Comparison of ENCODE assay signal across 8 cellular contexts in genomic region chr12:107131832-107132616, GRCh38. TPM values are rescaled to one million over a fixed set of nuclear protein-coding genes. Genes with fewer than 3 reads are reported as not detected.
DNase-seq lines count a peak whose midpoint lies in the region; ATAC-seq, FAIRE-seq and TF ChIP-seq lines count a peak whose summit lies in the region.

No MANE protein-coding gene starts in this region.

- H3K36me3 Mint-ChIP-seq in activated CD4-positive, alpha-beta T cell treated with anti-CD3 and anti-CD28 coated beads for 36 hours (ENCODE audit: low read depth): no peaks in the 10 kb centered on the region

- ATAC-seq in activated CD4-positive, alpha-beta T cell treated with anti-CD3 and anti-CD28 coated beads for 36 hours: peak; percentile 36
- ATAC-seq in left lobe of liver (peak; percentile 92), HG03520 (IDR thresholded peaks at IDR 0.05; ENCODE audit: unreplicated experiment) (no peak)

- FAIRE-seq in urothelium cell line (lab: Jason Lieb, UNC): no peak

- H3K4me1 Mint-ChIP-seq in activated CD4-positive, alpha-beta T cell treated with anti-CD3 and anti-CD28 coated beads for 36 hours: no peaks in the 10 kb centered on the region

- peak; percentile 69 for TF ChIP-seq CTCF in coronary artery (IDR thresholded peaks at IDR 0.05)

- peak; percentile 10 for DNase-seq in activated CD4-positive, alpha-beta T cell treated with anti-CD3 and anti-CD28 coated beads for 36 hours
- DNase-seq in activated CD4-positive, alpha-beta T cell treated with anti-CD3 and anti-CD28 coated beads for 48 hours: no peak
- peak; percentile 63 for DNase-seq in M059J (ENCODE audit: low read depth)
- DNase-seq in RKO (ENCODE audit: low spot score): peak; percentile 70
- DNase-seq in coronary artery (ENCODE audit: low spot score): no peak
- no peak for DNase-seq in left lobe of liver (ENCODE audit: low spot score)
- DNase-seq in urothelium cell line (ENCODE audit: low spot score): peak; percentile 49

- intact Hi-C loops in activated CD4-positive, alpha-beta T cell treated with anti-CD3 and anti-CD28 coated beads for 36 hours (cut with DNase I, micrococcal nuclease): loop anchor here (1.0 to 10.0 kb wide), 5 partner anchors 185 to 753 kb away; a partner anchor contains a TSS

- no peak overlapping the region for H3K4me3 Mint-ChIP-seq in activated CD4-positive, alpha-beta T cell treated with anti-CD3 and anti-CD28 coated beads for 36 hours

- no peak overlapping the region for H3K4me3 ChIP-seq in coronary artery

- CTCF ChIA-PET in activated CD4-positive, alpha-beta T cell treated with anti-CD3 and anti-CD28 coated beads for 36 hours (lab: Charles Lee): interaction anchor here (0.7 to 8.1 kb wide), 63 partner anchors 10 to 797 kb away, joined by 3 to 171 read pairs (median 4); a partner anchor contains a TSS

- no peak overlapping the region for H3K27ac Mint-ChIP-seq in activated CD4-positive, alpha-beta T cell treated with anti-CD3 and anti-CD28 coated beads for 36 hours

- H3K9me3 Mint-ChIP-seq in activated CD4-positive, alpha-beta T cell treated with anti-CD3 and anti-CD28 coated beads for 36 hours (ENCODE audit: low read depth): no peaks in the 10 kb centered on the region

- no peaks in the 10 kb centered on the region for H3K27me3 Mint-ChIP-seq in activated CD4-positive, alpha-beta T cell treated with anti-CD3 and anti-CD28 coated beads for 36 hours

- no peak overlapping the region for H3K27ac ChIP-seq in coronary artery

- POLR2A ChIA-PET in activated CD4-positive, alpha-beta T cell treated with anti-CD3 and anti-CD28 coated beads for 36 hours (lab: Charles Lee): no interaction called here

RNA-seq across cellular contexts. Expression of gene CRY1, which starts 38.7 kb away (rescaled TPM):
- 10 to 100 TPM; 14.8 to 17.7 TPM for total RNA-seq in activated CD4-positive, alpha-beta T cell treated with anti-CD3 and anti-CD28 coated beads for 36 hours
- total RNA-seq in M059J (2014; rRNA removed; shearing (Covaris generic)): 16.1 and 16.2 TPM in 2 replicates
- total RNA-seq in left lobe of liver: 10.8 TPM

Comparison
In these comparisons a context has a peak if more than half of its experiments do, and no peak if none do; other contexts are left out.
1. DNase-seq: peak in activated CD4-positive, alpha-beta T cell treated with anti-CD3 and anti-CD28 coated beads for 36 hours (single experiment), M059J (single experiment), RKO (single experiment) and urothelium cell line (single experiment); none in activated CD4-positive, alpha-beta T cell treated with anti-CD3 and anti-CD28 coated beads for 48 hours (single experiment), coronary artery (single experiment) and left lobe of liver (single experiment).